8 cellular contexts compared by ENCODE assay signal in genomic region chr6:41469951-41470340, GRCh38.
DNase-seq lines count a peak whose midpoint lies in the region; ATAC-seq and TF ChIP-seq lines count a peak whose summit lies in the region.

No MANE protein-coding gene starts in this region.

- H3K4me3 ChIP-seq in right atrium auricular region (peak overlapping the region in 1 of 2 donors; percentile 12), brain microvascular endothelial cell (ENCODE audit: low read depth, low read length) (peak overlapping the region; percentile 24), mesendoderm (ENCODE audit: low read length) (peak overlapping the region; percentile 28), upper lobe of right lung (peak overlapping the region; percentile 35)

- no peak overlapping the region for H4K5ac ChIP-seq in mesendoderm (ENCODE audit: low read length)

- no peak overlapping the region for H2AK5ac ChIP-seq in mesendoderm (ENCODE audit: low read length)

- no peaks in the 10 kb centered on the region for H3K79me2 ChIP-seq in mesendoderm (ENCODE audit: control insufficient read depth, insufficient read depth, low read length)

- peak overlapping the region; percentile 61 for H3K9ac ChIP-seq in mesendoderm (ENCODE audit: low read length)

- TF ChIP-seq CTCF in right atrium auricular region (IDR thresholded peaks at IDR 0.05) (no peak), brain microvascular endothelial cell (IDR thresholded peaks at IDR 0.05; ENCODE audit: low read depth, low read length, missing control alignments) (no peak), upper lobe of right lung (IDR thresholded peaks at IDR 0.05) (no peak)

- H3K23ac ChIP-seq in mesendoderm (ENCODE audit: low read length), result no peak overlapping the region

- ATAC-seq in Right ventricle myocardium inferior (peak; percentile 6), upper lobe of right lung (peak; percentile 72)

- WGBS in mesendoderm (ENCODE audit: extremely low coverage, insufficient coverage, low lambda C conversion rate), result no CpG with 5 or more reads among the region's 30 CpGs

- intact Hi-C loops in Right ventricle myocardium inferior (cut with DNase I) (no loop called here), upper lobe of right lung (cut with DNase I) (loop anchor here (10.0 kb wide), 2 partner anchors 125 to 215 kb away; no protein-coding TSS in a partner anchor)

- no peak overlapping the region for H3K18ac ChIP-seq in mesendoderm (ENCODE audit: low read length)

- in situ Hi-C loops in brain microvascular endothelial cell (cut with HindIII; ENCODE audit: low pct_ligation_motif_present, low sequenced_read_pairs), result no loop called here

- no peak for DNase-seq in Right ventricle myocardium inferior (ENCODE audit: missing footprints)
- no peak for DNase-seq in right atrium auricular region (ENCODE audit: low spot score)
- DNase-seq in brain microvascular endothelial cell, result no peak
- DNase-seq in mesendoderm, result peak; percentile 72
- peak; percentile 73 for DNase-seq in upper lobe of right lung
- DNase-seq in putamen (ENCODE audit: low spot score), result no peak
- no peak for DNase-seq in NOMO-1 treated with dmso at 0.1 percent for 144 hours (lab: John Stamatoyannopoulos, UW; ENCODE audit: unreplicated experiment)
- DNase-seq in erythroblast (lab: John Stamatoyannopoulos, UW), result no peak

- no peak overlapping the region for H2BK5ac ChIP-seq in mesendoderm (ENCODE audit: low read length)

- H3K56ac ChIP-seq in mesendoderm (ENCODE audit: low read length), result peak overlapping the region; percentile 81

- TF ChIP-seq POLR2A in erythroblast (IDR thresholded peaks at IDR 0.05; ENCODE audit: low read length), result no peak

- no peak overlapping the region for H3K4ac ChIP-seq in mesendoderm (ENCODE audit: low read depth, low read length)

- H3K27me3 ChIP-seq in right atrium auricular region (peaks cover 0 to 8% of the 10 kb centered on the region in 2 donors), brain microvascular endothelial cell (replicated peaks) (no peaks in the 10 kb centered on the region), mesendoderm (ENCODE audit: insufficient read depth, low read length, poor library complexity) (peaks cover under 1% of the 10 kb centered on the region), upper lobe of right lung (peaks cover 14% of the 10 kb centered on the region)

- H2BK15ac ChIP-seq in mesendoderm (replicated peaks; ENCODE audit: low read depth), result no peak overlapping the region

- H3K9me3 ChIP-seq in right atrium auricular region, result no peaks in the 10 kb centered on the region
- H3K9me3 ChIP-seq in upper lobe of right lung, result no peaks in the 10 kb centered on the region

- H3K27ac ChIP-seq in right atrium auricular region, result no peak overlapping the region
- H3K27ac ChIP-seq in brain microvascular endothelial cell, result no peak overlapping the region
- no peak overlapping the region for H3K27ac ChIP-seq in mesendoderm (ENCODE audit: low read depth, low read length)
- H3K27ac ChIP-seq in upper lobe of right lung, result no peak overlapping the region

- H2BK120ac ChIP-seq in mesendoderm (ENCODE audit: low read depth, low read length), result no peak overlapping the region

- H3K79me1 ChIP-seq in mesendoderm (ENCODE audit: low read length), result no peaks in the 10 kb centered on the region

- peak overlapping the region; percentile 75 for H3K4me2 ChIP-seq in mesendoderm (ENCODE audit: low read length)

- no peak overlapping the region for H4K8ac ChIP-seq in mesendoderm (ENCODE audit: low read depth, low read length)

- peaks cover 0 to 13% of the 10 kb centered on the region in 2 donors for H3K4me1 ChIP-seq in right atrium auricular region
- peaks cover 17% of the 10 kb centered on the region for H3K4me1 ChIP-seq in mesendoderm (ENCODE audit: control insufficient read depth, low read depth, low read length)
- H3K4me1 ChIP-seq in upper lobe of right lung, result peaks cover 3% of the 10 kb centered on the region

- H3K36me3 ChIP-seq in right atrium auricular region (no peaks in the 10 kb centered on the region), brain microvascular endothelial cell (replicated peaks) (no peaks in the 10 kb centered on the region), mesendoderm (ENCODE audit: control insufficient read depth, insufficient read depth, low read length) (no peaks in the 10 kb centered on the region), upper lobe of right lung (no peaks in the 10 kb centered on the region)

Comparison
In these comparisons a context has a peak if more than half of its experiments do, and no peak if none do; other contexts are left out.
1. DNase-seq: peak in mesendoderm (single experiment) and upper lobe of right lung (single experiment); none in Right ventricle myocardium inferior (single experiment), right atrium auricular region (single experiment), brain microvascular endothelial cell (single experiment), putamen (single experiment), NOMO-1 treated with dmso at 0.1 percent for 144 hours (single experiment) and erythroblast (0 of 2).